Comparison of ENCODE assay signal across 9 cellular contexts in the genomic region with DNA sequence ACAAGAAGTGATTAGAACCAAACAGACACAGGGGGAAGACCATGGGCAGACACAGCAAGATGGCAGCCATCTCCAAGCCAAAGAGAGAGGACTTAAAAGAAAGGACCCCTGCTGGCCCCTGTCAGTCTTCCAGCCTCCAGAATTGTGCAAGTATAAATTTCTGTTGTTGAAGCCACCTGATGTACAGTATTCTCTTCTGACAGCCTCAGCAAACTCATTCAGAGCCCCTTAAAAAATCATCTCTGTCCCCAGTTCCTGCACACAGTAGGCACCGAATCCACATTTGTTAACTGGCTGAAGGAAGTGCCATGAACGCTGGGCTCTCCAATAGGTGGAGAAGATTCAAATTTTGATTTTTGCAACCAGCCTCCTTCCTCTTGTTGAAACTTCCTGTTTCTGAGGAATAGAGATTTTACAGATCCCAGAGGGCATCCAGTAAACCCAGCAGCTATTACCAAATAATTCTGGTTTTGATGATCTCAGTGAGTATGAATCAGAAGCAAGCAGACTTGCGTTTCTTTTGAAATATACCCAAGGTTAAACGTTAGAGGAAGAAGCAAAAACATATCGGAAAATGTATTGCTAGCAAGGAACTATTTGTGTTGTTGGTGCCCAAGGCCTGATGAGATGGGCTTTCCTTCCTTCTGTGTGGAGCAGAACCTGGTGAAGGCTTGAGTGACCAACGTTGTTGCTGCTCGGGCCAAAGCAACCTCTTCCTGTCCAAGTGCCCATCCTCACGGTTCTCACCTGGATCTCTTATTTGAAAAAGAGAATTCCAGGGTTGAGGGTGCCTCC. TPM values are rescaled to one million over a fixed set of nuclear protein-coding genes. Genes with fewer than 3 reads are reported as not detected.
DNase-seq lines count a peak whose midpoint lies in the region; ATAC-seq and TF ChIP-seq lines count a peak whose summit lies in the region.
"Had no signal": no experiment of that assay in that cellular context is flagged by ENCODE, and none has a peak within 500 bp of the region (broad histone marks: within the 10 kb centered on the region; RNA-seq: fewer than 3 reads in every experiment).

No MANE protein-coding gene starts in this region.

- H3K4me3 Mint-ChIP-seq in activated CD8-positive, alpha-beta T cell treated with anti-CD3 and anti-CD28 coated beads for 36 hours: no peak overlapping the region

- H3K4me1 ChIP-seq in right atrium auricular region: peaks cover 0 to 6% of the 10 kb centered on the region in 2 donors

- intact Hi-C loops in activated CD8-positive, alpha-beta T cell treated with anti-CD3 and anti-CD28 coated beads for 36 hours (cut with micrococcal nuclease): loop anchor here (5.0 kb wide), 2 partner anchors 41 to 56 kb away; a partner anchor contains a TSS
- intact Hi-C loops in lower leg skin (cut with DNase I; ENCODE audit: low total_unique reads): no loop called here

- peak overlapping the region; percentile 18 to 48 for H3K27ac ChIP-seq in right atrium auricular region
- H3K27ac ChIP-seq: VCaP had no signal

- H3K4me1 Mint-ChIP-seq in activated CD8-positive, alpha-beta T cell treated with anti-CD3 and anti-CD28 coated beads for 36 hours (ENCODE audit: low read depth): peaks cover 64% of the 10 kb centered on the region

- H3K27me3 ChIP-seq in right atrium auricular region: no peaks in the 10 kb centered on the region

- H3K9me3 Mint-ChIP-seq in activated CD8-positive, alpha-beta T cell treated with anti-CD3 and anti-CD28 coated beads for 36 hours: no peaks in the 10 kb centered on the region

- no peaks in the 10 kb centered on the region for H3K36me3 Mint-ChIP-seq in activated CD8-positive, alpha-beta T cell treated with anti-CD3 and anti-CD28 coated beads for 36 hours (ENCODE audit: low read depth)

- no peak overlapping the region for H3K4me3 ChIP-seq in right atrium auricular region
- no peak overlapping the region for H3K4me3 ChIP-seq in lower leg skin (ENCODE audit: low read depth, poor library complexity, severe bottlenecking)

- H3K27ac Mint-ChIP-seq in activated CD8-positive, alpha-beta T cell treated with anti-CD3 and anti-CD28 coated beads for 36 hours: peak overlapping the region; percentile 51

- no peaks in the 10 kb centered on the region for H3K27me3 Mint-ChIP-seq in activated CD8-positive, alpha-beta T cell treated with anti-CD3 and anti-CD28 coated beads for 36 hours

- peak; percentile 35 for DNase-seq in stimulated activated CD4-positive, alpha-beta T cell treated with anti-CD3 and anti-CD28 coated beads, Interleukin-15, amount 100 ng/mL, for 24 hours
- no peak for DNase-seq in stimulated activated CD4-positive, alpha-beta T cell treated with anti-CD3 and anti-CD28 coated beads, Interleukin-4, amount 100 ng/mL, for 4 hours
- DNase-seq in activated CD8-positive, alpha-beta T cell treated with anti-CD3 and anti-CD28 coated beads for 36 hours: no peak
- DNase-seq in right atrium auricular region (ENCODE audit: low spot score): no peak
- no peak for DNase-seq in activated effector memory CD4-positive, alpha-beta T cell treated with anti-CD3 and anti-CD28 coated beads, Interleukin-2, amount 50 U/mL, for 16 hours
- no peak for DNase-seq in lower leg skin (ENCODE audit: low spot score in 2 of 2)

- POLR2A ChIA-PET in activated CD8-positive, alpha-beta T cell treated with anti-CD3 and anti-CD28 coated beads for 36 hours (lab: Charles Lee): interaction anchor here (1.3 to 2.2 kb wide), 3 partner anchors 16 to 57 kb away, joined by 3 to 11 read pairs (median 10); no protein-coding TSS in a partner anchor

- no peak for TF ChIP-seq POLR2A in lower leg skin (IDR thresholded peaks at IDR 0.05)

- no peaks in the 10 kb centered on the region for H3K36me3 ChIP-seq in right atrium auricular region

- CTCF ChIA-PET in activated CD8-positive, alpha-beta T cell treated with anti-CD3 and anti-CD28 coated beads for 36 hours (lab: Charles Lee): no interaction called here

- TF ChIP-seq CTCF in activated CD8-positive, alpha-beta T cell treated with anti-CD3 and anti-CD28 coated beads for 36 hours (IDR thresholded peaks at IDR 0.05): no peak
- TF ChIP-seq CTCF in right atrium auricular region (IDR thresholded peaks at IDR 0.05) (no peak), lower leg skin (IDR thresholded peaks at IDR 0.05) (no peak)

- 44 to 46% methylated on average over 8 of the region's 8 CpGs for WGBS in lower leg skin, 2 donors

- ATAC-seq in activated CD8-positive, alpha-beta T cell treated with anti-CD3 and anti-CD28 coated beads for 36 hours: no peak
- ATAC-seq in GM21737 (IDR thresholded peaks at IDR 0.05; ENCODE audit: unreplicated experiment) (no peak), HG02642 (IDR thresholded peaks at IDR 0.05; ENCODE audit: poor library complexity, unreplicated experiment) (no peak)

- no peaks in the 10 kb centered on the region for H3K9me3 ChIP-seq in right atrium auricular region

RNA-seq across cellular contexts. Expression of a gene that starts 47.7 kb away (rescaled TPM):
- total RNA-seq in activated CD8-positive, alpha-beta T cell treated with anti-CD3 and anti-CD28 coated beads for 36 hours: under 1 TPM; 0.25 to 0.50 TPM
- 1 to 10 TPM; 2.1 to 3.0 TPM for total RNA-seq in right atrium auricular region
- total RNA-seq in lower leg skin: 10 to 100 TPM in 2 of 4 donors, 1 to 10 TPM in 2; 3.4 to 10.3 (median 8.9) TPM

RNA-seq across cellular contexts. Expression of a gene that starts 55.5 kb away (rescaled TPM):
- total RNA-seq in activated CD8-positive, alpha-beta T cell treated with anti-CD3 and anti-CD28 coated beads for 36 hours: 100 to 1,000 TPM; 114 to 119 TPM
- 100 to 1,000 TPM in 1 of 2 donors, 10 to 100 TPM in 1; 54.0 to 116 TPM for total RNA-seq in right atrium auricular region
- total RNA-seq in lower leg skin: 100 to 1,000 TPM; 189 to 423 (median 301) TPM
